ENCODE assay signal across 10 cellular contexts in genomic region chr17:66829386-66829864, GRCh38. TPM values are rescaled to one million over a fixed set of nuclear protein-coding genes. Genes with fewer than 3 reads are reported as not detected.
DNase-seq lines count a peak whose midpoint lies in the region; ATAC-seq, FAIRE-seq and TF ChIP-seq lines count a peak whose summit lies in the region.
"Had no signal": no experiment of that assay in that cellular context is flagged by ENCODE, and none has a peak within 500 bp of the region (broad histone marks: within the 10 kb centered on the region; RNA-seq: fewer than 3 reads in every experiment).

No MANE protein-coding gene starts in this region.

- no peak for TF ChIP-seq RAD21 in HepG2 (CRISPR knock-in tag; IDR thresholded peaks at IDR 0.05)

- no peaks in the 10 kb centered on the region for H3K9me3 ChIP-seq in HepG2 (ENCODE audit: low read length)

- FAIRE-seq in HepG2 (lab: Jason Lieb, UNC), result no peak

- no peaks in the 10 kb centered on the region for H3K36me3 ChIP-seq in brain microvascular endothelial cell (replicated peaks)
- H3K36me3 ChIP-seq in HepG2 (replicated peaks in 1 of 2; ENCODE audit: control insufficient read depth in 1 of 2, insufficient read depth in 2 of 2, low read length in 2 of 2), result no peaks in the 10 kb centered on the region

- peak; percentile 93 for ATAC-seq in HepG2
- no peak for ATAC-seq in HG03039 (IDR thresholded peaks at IDR 0.05; ENCODE audit: unreplicated experiment)
- ATAC-seq in GM18520 (IDR thresholded peaks at IDR 0.05; ENCODE audit: unreplicated experiment), result no peak

- no peaks in the 10 kb centered on the region for H3K4me1 ChIP-seq in HepG2 (ENCODE audit: insufficient read depth, low read length)

- peak; percentile 73 for DNase-seq in EH (ENCODE audit: low read depth)
- DNase-seq in LNCaP clone FGC (ENCODE audit: low read depth), result peak; percentile 35
- DNase-seq in brain microvascular endothelial cell, result peak; percentile 58
- DNase-seq in HepG2 (ENCODE audit: low spot score), result peak; percentile 18
- DNase-seq in NCI-H1436 treated with DMSO at 0.1 percent for 48 hours (lab: John Stamatoyannopoulos, UW), result no peak
- no peak for DNase-seq in OCI-M2 (lab: John Stamatoyannopoulos, UW; ENCODE audit: unreplicated experiment)

- in situ Hi-C loops in brain microvascular endothelial cell (cut with HindIII; ENCODE audit: low pct_ligation_motif_present, low sequenced_read_pairs), result no loop called here
- in situ Hi-C loops in HepG2 (cut with HindIII; ENCODE audit: extremely low pct_ligation_motif_present, low pct_unique_long_range_greater_than_20kb), result no loop called here

- no peak for TF ChIP-seq CTCF in LNCaP clone FGC (IDR thresholded peaks at IDR 0.05; ENCODE audit: control insufficient read depth, extremely low read depth, insufficient read depth)
- no peak for TF ChIP-seq CTCF in brain microvascular endothelial cell (IDR thresholded peaks at IDR 0.05; ENCODE audit: low read depth, low read length, missing control alignments)
- no peak for TF ChIP-seq CTCF in HepG2 (CRISPR knock-in tag; IDR thresholded peaks at IDR 0.05)

- 21% methylated on average over 17 of the region's 18 CpGs for WGBS in HepG2 (ENCODE audit: low lambda C conversion rate)

- intact Hi-C loops in HepG2 (cut with micrococcal nuclease; ENCODE audit: unreplicated experiment), result no loop called here

- CTCF ChIA-PET in HepG2 (lab: Yijun Ruan, JAX; ENCODE audit: low intra/inter-chr PET ratio, low total read pairs), result no interaction called here

- H3K27ac ChIP-seq in brain microvascular endothelial cell (no peak overlapping the region), HepG2 (ENCODE audit: extremely low read length, insufficient read depth, low read length) (no peak overlapping the region)
- H3K27ac ChIP-seq: epithelial cell of prostate, HL-60 had no signal

- TF ChIP-seq EP300 in HepG2 (IDR thresholded peaks at IDR 0.05; ENCODE audit: low read depth in 2 of 2, low read length in 2 of 2) (no peak), HepG2 (CRISPR knock-in tag; IDR thresholded peaks at IDR 0.05; ENCODE audit: borderline replicate concordance) (no peak)

- no peak overlapping the region for H3K4me3 ChIP-seq in LNCaP clone FGC (ENCODE audit: low read depth, low read length)
- H3K4me3 ChIP-seq in brain microvascular endothelial cell (ENCODE audit: low read depth, low read length), result no peak overlapping the region
- H3K4me3 ChIP-seq in HepG2 (replicated peaks in 1 of 3; ENCODE audit: insufficient read depth in 1 of 3, low read depth in 2 of 3, low read length in 3 of 3), result no peak overlapping the region

- TF ChIP-seq POLR2A in HepG2 (IDR thresholded peaks at IDR 0.05; ENCODE audit: insufficient read depth in 1 of 2, low read depth in 2 of 2, low read length in 2 of 2), result no peak

- H3K4me2 ChIP-seq in HepG2 (ENCODE audit: low read depth, low read length), result no peak overlapping the region

- POLR2A ChIA-PET in HepG2 (lab: Yijun Ruan, JAX), result no interaction called here

- H3K79me2 ChIP-seq in HepG2 (ENCODE audit: insufficient read depth, low read length), result no peaks in the 10 kb centered on the region

- H2AFZ ChIP-seq in HepG2 (ENCODE audit: low read length), result no peak overlapping the region

- peaks cover 3% of the 10 kb centered on the region; the same call in 1 of the 2 replicates for H4K20me1 ChIP-seq in HepG2 (ENCODE audit: insufficient read depth, low read length)

- H3K27me3 ChIP-seq in brain microvascular endothelial cell (replicated peaks) (peaks cover 8% of the 10 kb centered on the region), HepG2 (ENCODE audit: control insufficient read depth in 1 of 2, insufficient read depth in 2 of 2, low read length in 2 of 2) (peaks cover 1 to 36% of the 10 kb centered on the region in 2 experiments; a peak in 4 of 5 replicates)

- H3K9ac ChIP-seq in HepG2 (ENCODE audit: insufficient read depth, low read depth, low read length), result no peak overlapping the region

- BruUV-seq in HepG2 (replicated peaks; lab: Mats Ljungman, UMichigan), result no TSS peak

TF ChIP-seq in HepG2, 621 proteins besides CTCF, POLR2A, EP300 and RAD21 (continues in another document):
- no peak for TF ChIP-seq USF2 (IDR thresholded peaks at IDR 0.05; ENCODE audit: low read depth, low read length)
- no peak for TF ChIP-seq USF2 (CRISPR knock-in tag; IDR thresholded peaks at IDR 0.05; ENCODE audit: borderline replicate concordance)
- no peak for TF ChIP-seq ADNP (CRISPR knock-in tag; IDR thresholded peaks at IDR 0.05)
- no peak for TF ChIP-seq MTF2 (CRISPR knock-in tag; IDR thresholded peaks at IDR 0.05; ENCODE audit: borderline replicate concordance)
- no peak for TF ChIP-seq PRDM10 (CRISPR knock-in tag; IDR thresholded peaks at IDR 0.05; ENCODE audit: low read depth)
- no peak for TF ChIP-seq FIP1L1 (IDR thresholded peaks at IDR 0.05; ENCODE audit: borderline replicate concordance, insufficient read depth, low read depth, low read length)
- no peak for TF ChIP-seq IKZF4 (CRISPR knock-in tag; IDR thresholded peaks at IDR 0.05; ENCODE audit: borderline replicate concordance, low read depth, not compliant biosample characterization)
- no peak for TF ChIP-seq STAG1 (CRISPR knock-in tag; IDR thresholded peaks at IDR 0.05)
- TF ChIP-seq ZNF746 (CRISPR knock-in tag; IDR thresholded peaks at IDR 0.05), result no peak
- no peak for TF ChIP-seq SMAD1 (CRISPR knock-in tag; IDR thresholded peaks at IDR 0.05; ENCODE audit: borderline replicate concordance, low read depth)
- TF ChIP-seq SMARCC2 (IDR thresholded peaks at IDR 0.05), result no peak
- TF ChIP-seq HNRNPL (IDR thresholded peaks at IDR 0.05; ENCODE audit: low read depth, low read length), result no peak
- 0 out of 2 replicates have a peak, but pooled peaks have one; percentile 27 for TF ChIP-seq MIER3 (CRISPR knock-in tag; IDR thresholded peaks at IDR 0.05; ENCODE audit: borderline replicate concordance)

RNA-seq across cellular contexts. Expression of gene CACNG5, which starts 5.5 kb away (rescaled TPM):
- total RNA-seq in HepG2 (2016; rRNA removed; fragmentation: Illumina TruSeq; extraction: Trizol), result not detected in 2 replicates
- not detected in 2 replicates for total RNA-seq in HepG2 (2016; cell fraction: cytosol; rRNA removed; fragmentation: Illumina TruSeq; extraction: Trizol; ENCODE audit: low read depth)
- not detected in 2 replicates for total RNA-seq in HepG2 (2016; cell fraction: insoluble cytoplasmic fraction; rRNA removed; fragmentation: Illumina TruSeq; extraction: Trizol)
- not detected in 2 replicates for total RNA-seq in HepG2 (2016; cell fraction: membrane; rRNA removed; fragmentation: Illumina TruSeq; extraction: Trizol)
- total RNA-seq in HepG2 (2016; cell fraction: nucleus; rRNA removed; fragmentation: Illumina TruSeq; extraction: Trizol), result not detected in 2 replicates
- not detected in 2 replicates for polyA plus RNA-seq in HepG2 (2011; rRNA removed)
- not detected in 2 replicates for polyA plus RNA-seq in HepG2 (2011; cell fraction: cytosol; rRNA removed)
- polyA plus RNA-seq in HepG2 (2011; cell fraction: nucleus; rRNA removed), result not detected in 2 replicates
- not detected in 2 replicates for polyA plus RNA-seq in HepG2 (2012)
- polyA plus RNA-seq in HepG2 (2016; cell fraction: cytosol; fragmentation: Illumina TruSeq; extraction: Trizol; ENCODE audit: low read depth), result not detected in 2 replicates
- polyA plus RNA-seq in HepG2 (2016; cell fraction: insoluble cytoplasmic fraction; fragmentation: Illumina TruSeq; extraction: Trizol; ENCODE audit: low read depth), result not detected in 2 replicates
- not detected in 2 replicates for polyA plus RNA-seq in HepG2 (2016; cell fraction: membrane; fragmentation: Illumina TruSeq; extraction: Trizol; ENCODE audit: low read depth)
- not detected in 2 replicates for polyA plus RNA-seq in HepG2 (2016; cell fraction: nucleus; fragmentation: Illumina TruSeq; extraction: Trizol; ENCODE audit: insufficient read depth, low read depth)
- polyA minus RNA-seq in HepG2 (2011; rRNA and poly(A)+ RNA removed; ENCODE audit: low replicate concordance), result not detected in 2 replicates
- polyA minus RNA-seq in HepG2 (2011; cell fraction: cytosol; rRNA and poly(A)+ RNA removed), result not detected in 2 replicates
- polyA minus RNA-seq in HepG2 (2011; cell fraction: nucleus; rRNA and poly(A)+ RNA removed), result not detected in 2 replicates

Comparison
In these comparisons a context has a peak if more than half of its experiments do, and no peak if none do; other contexts are left out.
1. DNase-seq: peak in EH (single experiment), LNCaP clone FGC (single experiment), brain microvascular endothelial cell (single experiment) and HepG2 (single experiment); none in NCI-H1436 treated with DMSO at 0.1 percent for 48 hours (single experiment) and OCI-M2 (single experiment).